Comparison of ENCODE assay signal across 8 cellular contexts in genomic region chr14:73787760-73788508, GRCh38.
DNase-seq lines count a peak whose midpoint lies in the region; ATAC-seq lines count a peak whose summit lies in the region.

No MANE protein-coding gene starts in this region.

- peak; percentile 26 for ATAC-seq in GM19023 (IDR thresholded peaks at IDR 0.05; ENCODE audit: unreplicated experiment)

- DNase-seq in MV-4-11 (lab: John Stamatoyannopoulos, UW) (peak; percentile 48), amniotic epithelial cell (ENCODE audit: low read depth) (peak; percentile 74), left kidney (ENCODE audit: low read depth, low spot score) (peak; percentile 64), NCI-H2029 treated with DMSO at 0.1 percent for 48 hours (lab: John Stamatoyannopoulos, UW) (no peak), NCI-H1092 (lab: John Stamatoyannopoulos, UW) (no peak), amniotic stem cell (lab: John Stamatoyannopoulos, UW) (no peak)
- peak; percentile 39 to 46 for DNase-seq in stimulated activated CD8-positive, alpha-beta memory T cell treated with anti-CD3 and anti-CD28 coated beads, Interleukin-2, amount 100 ng/mL, for 48 hours (ENCODE audit: low read depth in 2 of 2)

Comparison
In these comparisons a context has a peak if more than half of its experiments do, and no peak if none do; other contexts are left out.
1. DNase-seq: peak in MV-4-11 (single experiment), amniotic epithelial cell (single experiment), left kidney (single experiment) and stimulated activated CD8-positive, alpha-beta memory T cell treated with anti-CD3 and anti-CD28 coated beads, Interleukin-2, amount 100 ng/mL, for 48 hours (2 of 2); none in NCI-H2029 treated with DMSO at 0.1 percent for 48 hours (single experiment), NCI-H1092 (single experiment) and amniotic stem cell (single experiment).